In the genomic region with DNA sequence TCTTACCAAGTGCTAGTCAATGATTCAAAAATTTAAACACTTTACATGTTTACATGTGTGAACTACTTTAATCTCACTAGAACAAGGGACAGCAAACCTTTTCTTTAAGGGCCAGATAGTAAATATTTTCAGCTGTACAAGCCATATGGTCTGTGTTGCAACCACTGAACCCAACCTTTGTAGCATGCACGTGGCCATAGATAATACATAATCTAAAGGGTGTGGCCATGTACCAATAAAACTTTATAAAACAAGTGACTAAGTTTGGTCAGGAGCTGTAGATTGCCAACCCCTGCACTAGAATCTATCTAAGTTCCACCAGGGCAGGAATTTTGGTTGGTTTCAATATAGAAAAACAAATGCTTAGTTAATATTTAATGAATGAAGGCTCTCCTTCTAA, we compare ENCODE assay signal across 18 cellular contexts. TPM values are rescaled to one million over a fixed set of nuclear protein-coding genes. Genes with fewer than 3 reads are reported as not detected.
DNase-seq lines count a peak whose midpoint lies in the region; ATAC-seq, FAIRE-seq and TF ChIP-seq lines count a peak whose summit lies in the region.
"Had no signal": no experiment of that assay in that cellular context is flagged by ENCODE, and none has a peak within 500 bp of the region (broad histone marks: within the 10 kb centered on the region; RNA-seq: fewer than 3 reads in every experiment).

No MANE protein-coding gene starts in this region.

- CTCF ChIA-PET in PC-9 (lab: Charles Lee) = interaction anchor here (0.6 kb wide), 1 partner anchor 58 kb away, joined by 12 read pairs; no protein-coding TSS in a partner anchor

- H3K36me3 Mint-ChIP-seq in T-helper 17 cell (ENCODE audit: low read depth) = peaks cover 3% of the 10 kb centered on the region
- H3K36me3 Mint-ChIP-seq: CD8-positive, alpha-beta memory T cell had no signal

- H3K9me2 ChIP-seq in PC-9 (ENCODE audit: insufficient read depth) = no peaks in the 10 kb centered on the region

- H3K27ac Mint-ChIP-seq in T-helper 17 cell = no peak overlapping the region
- H3K27ac Mint-ChIP-seq: B cell; CD8-positive, alpha-beta memory T cell had no signal

- POLR2A ChIA-PET in PC-9 (lab: Charles Lee; ENCODE audit: unreplicated experiment) = no interaction called here

- FAIRE-seq in small intestine (lab: Jason Lieb, UNC) = no peak
- FAIRE-seq: D721Med, GM12892, GM18507 had no signal

- peaks cover 56% of the 10 kb centered on the region for H3K4me1 ChIP-seq in PC-9 (replicated peaks; ENCODE audit: insufficient read depth)
- no peaks in the 10 kb centered on the region for H3K4me1 ChIP-seq in mucosa of descending colon (ENCODE audit: low read depth)
- H3K4me1 ChIP-seq in small intestine (ENCODE audit: control insufficient read depth in 2 of 2, insufficient read depth in 1 of 2, low read depth in 1 of 2, low read length in 1 of 2) = no peaks in the 10 kb centered on the region
- peaks cover 12% of the 10 kb centered on the region for H3K4me1 ChIP-seq in osteoblast (ENCODE audit: insufficient read depth, low read length)
- H3K4me1 ChIP-seq: HAP-1 had no signal

- H2AFZ ChIP-seq in PC-9 = no peak overlapping the region
- H2AFZ ChIP-seq in osteoblast (ENCODE audit: low read length) = no peak overlapping the region
- H2AFZ ChIP-seq: GM23248 had no signal

- no peak overlapping the region for H3K4me3 ChIP-seq in PC-9
- H3K4me3 ChIP-seq in mucosa of descending colon = no peak overlapping the region
- H3K4me3 ChIP-seq in small intestine (ENCODE audit: low read depth in 1 of 2, low read length in 2 of 2) = no peak overlapping the region
- no peak overlapping the region for H3K4me3 ChIP-seq in osteoblast (ENCODE audit: insufficient read depth, low read length)
- H3K4me3 ChIP-seq: BLaER1 treated with 17β-estradiol and CSF1 and Interleukin-3, amounts not matched to agents 10 nM and 100 nM; GM23248; HAP-1 had no signal

- intact Hi-C loops in PC-9 (cut with micrococcal nuclease; ENCODE audit: unreplicated experiment) (no loop called here), left colon (cut with DNase I, micrococcal nuclease) (no loop called here), mucosa of descending colon (cut with DNase I, micrococcal nuclease) (no loop called here), sciatic nerve (cut with DNase I) (no loop called here)

- H3K27me3 Mint-ChIP-seq in T-helper 17 cell = peaks cover 62% of the 10 kb centered on the region

- H3K9me3 ChIP-seq in PC-9 (ENCODE audit: insufficient read depth, low read depth) (peaks cover 8% of the 10 kb centered on the region; the same call in 1 of the 2 replicates), mucosa of descending colon (no peaks in the 10 kb centered on the region), small intestine (ENCODE audit: control insufficient read depth, low read depth) (no peaks in the 10 kb centered on the region), osteoblast (ENCODE audit: low read depth, low read length) (no peaks in the 10 kb centered on the region), T-helper 17 cell (ENCODE audit: control insufficient read depth, low read length, poor library complexity, severe bottlenecking) (no peaks in the 10 kb centered on the region)
- H3K9me3 ChIP-seq: HAP-1 had no signal

- H3K4me1 Mint-ChIP-seq in T-helper 17 cell = no peaks in the 10 kb centered on the region
- H3K4me1 Mint-ChIP-seq: B cell; CD8-positive, alpha-beta memory T cell had no signal

- DNase-seq in PC-9 (no peak), left colon (no peak), mucosa of descending colon (peak in 1 of 3 donors; percentile 51), small intestine (peak; percentile 88), osteoblast (ENCODE audit: insufficient read length, low spot score, missing footprints) (no peak), sciatic nerve (ENCODE audit: low spot score) (no peak), T-helper 17 cell (no peak)
- DNase-seq: CD8-positive, alpha-beta memory T cell; COR-L47; GDM1; GM23248 had no signal

- H3K79me2 ChIP-seq in PC-9 (ENCODE audit: low read depth) = no peaks in the 10 kb centered on the region
- H3K79me2 ChIP-seq in osteoblast (ENCODE audit: insufficient read depth, low read length) = no peaks in the 10 kb centered on the region

- no peak for TF ChIP-seq CTCF in PC-9 (conservative IDR thresholded peaks at IDR 0.05)
- no peak for TF ChIP-seq CTCF in mucosa of descending colon (IDR thresholded peaks at IDR 0.05)
- TF ChIP-seq CTCF in osteoblast (IDR thresholded peaks at IDR 0.05; ENCODE audit: extremely low read depth, low read depth, low read length) = no peak

- no peak overlapping the region for H3K4me3 Mint-ChIP-seq in T-helper 17 cell
- H3K4me3 Mint-ChIP-seq: B cell; CD8-positive, alpha-beta memory T cell had no signal

- H3K27me3 ChIP-seq in PC-9 (ENCODE audit: insufficient read depth, low read depth) = no peaks in the 10 kb centered on the region
- H3K27me3 ChIP-seq in small intestine (ENCODE audit: control insufficient read depth in 2 of 2, insufficient read depth in 2 of 2, low read length in 2 of 2) = no peaks in the 10 kb centered on the region
- no peaks in the 10 kb centered on the region for H3K27me3 ChIP-seq in osteoblast (ENCODE audit: insufficient read depth, low read length)
- H3K27me3 ChIP-seq: BLaER1 treated with 17β-estradiol and CSF1 and Interleukin-3, amounts not matched to agents 10 nM and 100 nM had no signal

- no peak overlapping the region for H3K4me2 ChIP-seq in PC-9
- no peak overlapping the region for H3K4me2 ChIP-seq in osteoblast (ENCODE audit: insufficient read depth, low read length)
- H3K4me2 ChIP-seq: BLaER1 treated with 17β-estradiol and CSF1 and Interleukin-3, amounts not matched to agents 10 nM and 100 nM had no signal

- WGBS in small intestine, 3 donors = 9 to 33% (median 24%) methylated on average over 1 of the region's 1 CpG

- no TSS peak for BruUV-seq in PC-9 (replicated peaks; lab: Mats Ljungman, UMichigan)

- H3K27ac ChIP-seq in PC-9 (0 out of 2 replicates have a peak overlapping the region, but pooled peaks have one; percentile 64), small intestine (ENCODE audit: low read depth in 1 of 2, low read length in 1 of 2) (peak overlapping the region in 1 of 2 donors; percentile 0), osteoblast (ENCODE audit: low read depth, low read length) (no peak overlapping the region)
- H3K27ac ChIP-seq: BLaER1 treated with 17β-estradiol and CSF1 and Interleukin-3, amounts not matched to agents 10 nM and 100 nM; GM23248 had no signal

- peaks cover 47% of the 10 kb centered on the region for H3F3A ChIP-seq in PC-9 (ENCODE audit: insufficient read depth, low read depth)

- H3K36me3 ChIP-seq in PC-9 (ENCODE audit: low read depth) (no peaks in the 10 kb centered on the region), mucosa of descending colon (ENCODE audit: low read depth) (no peaks in the 10 kb centered on the region), small intestine (ENCODE audit: control insufficient read depth in 2 of 2, insufficient read depth in 2 of 2, low read length in 2 of 2) (no peaks in the 10 kb centered on the region), osteoblast (ENCODE audit: insufficient read depth, low read length) (no peaks in the 10 kb centered on the region)
- H3K36me3 ChIP-seq: BLaER1 treated with 17β-estradiol and CSF1 and Interleukin-3, amounts not matched to agents 10 nM and 100 nM; HAP-1 had no signal

- peak; percentile 99 for ATAC-seq in left colon
- peak; percentile 98 for ATAC-seq in mucosa of descending colon
- ATAC-seq in GM18511 (IDR thresholded peaks at IDR 0.05; ENCODE audit: unreplicated experiment) = no peak
- no peak for ATAC-seq in sciatic nerve
- ATAC-seq in T-helper 17 cell = no peak

- H4K20me1 ChIP-seq in PC-9 (ENCODE audit: insufficient read depth) (no peaks in the 10 kb centered on the region), osteoblast (ENCODE audit: insufficient read depth, low read length) (no peaks in the 10 kb centered on the region)
- H4K20me1 ChIP-seq: BLaER1 treated with 17β-estradiol and CSF1 and Interleukin-3, amounts not matched to agents 10 nM and 100 nM had no signal

RNA-seq across cellular contexts. Expression of a gene that starts 18.4 kb away (rescaled TPM):
- total RNA-seq in PC-9 (2021) (33.5 and 33.6 TPM in 2 replicates), left colon (10 to 100 TPM; 41.5 to 57.0 TPM), mucosa of descending colon (10 to 100 TPM; 38.1 to 65.0 (median 43.4) TPM), osteoblast (15.3 and 17.4 TPM in 2 replicates), sciatic nerve (64.7 TPM), T-helper 17 cell (1 to 10 TPM; 1.6 to 4.8 TPM)
- 10 to 100 TPM; 10.7 to 23.5 (median 14.8) TPM for polyA plus RNA-seq in small intestine

Comparison
In these comparisons a context has a peak if more than half of its experiments do, and no peak if none do; other contexts are left out.
1. ATAC-seq: peak in left colon (single experiment) and mucosa of descending colon (single experiment); none in GM18511 (single experiment), sciatic nerve (single experiment) and T-helper 17 cell (single experiment).